24 cellular contexts compared by ENCODE assay signal in the genomic region with DNA sequence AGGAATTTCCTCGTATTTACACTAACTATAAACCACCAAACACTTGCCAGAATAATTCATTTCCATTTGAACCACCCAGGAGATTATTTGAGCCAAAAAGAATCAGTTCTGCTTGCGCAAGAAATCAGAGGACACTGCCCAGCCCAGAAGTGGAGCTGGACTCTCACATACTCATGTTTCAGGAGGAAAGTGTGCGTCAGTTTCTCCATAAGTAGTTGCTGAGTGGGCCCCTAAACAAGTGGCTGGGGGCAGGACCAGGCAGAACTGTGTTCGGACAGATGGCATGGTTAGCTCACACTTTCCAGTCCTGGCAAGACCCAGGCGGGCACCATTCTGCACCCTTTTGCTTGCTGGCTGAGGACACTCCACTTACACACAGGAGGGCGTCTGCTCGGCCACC. TPM values are rescaled to one million over a fixed set of nuclear protein-coding genes. Genes with fewer than 3 reads are reported as not detected.
A peak's percentile ranks its signal among the peaks of the same experiment; 100 is the strongest.
DNase-seq lines count a peak whose midpoint lies in the region; ATAC-seq and TF ChIP-seq lines count a peak whose summit lies in the region.
"Had no signal": no experiment of that assay in that cellular context is flagged by ENCODE, and none has a peak within 500 bp of the region (broad histone marks: within the 10 kb centered on the region; RNA-seq: fewer than 3 reads in every experiment).

No MANE protein-coding gene starts in this region.

- no peaks in the 10 kb centered on the region for H3K9me3 Mint-ChIP-seq in activated CD4-positive, alpha-beta T cell treated with anti-CD3 and anti-CD28 coated beads for 36 hours (ENCODE audit: low read depth)
- H3K9me3 Mint-ChIP-seq: activated naive CD8-positive, alpha-beta T cell treated with anti-CD3 and anti-CD28 coated beads for 36 hours had no signal

- H3K4me1 Mint-ChIP-seq in activated CD4-positive, alpha-beta T cell treated with anti-CD3 and anti-CD28 coated beads for 36 hours: no peaks in the 10 kb centered on the region
- H3K4me1 Mint-ChIP-seq: activated naive CD8-positive, alpha-beta T cell treated with anti-CD3 and anti-CD28 coated beads for 36 hours had no signal

- H3K27ac ChIP-seq in muscle layer of colon (ENCODE audit: low read depth, low read length) (peak overlapping the region; percentile 38), transverse colon (peak overlapping the region; percentile 16 to 36 (median 30))
- H3K27ac ChIP-seq: breast epithelium, dorsolateral prefrontal cortex, epithelial cell of prostate, parathyroid adenoma, suprapubic skin had no signal

- H3K9me3 ChIP-seq in muscle layer of colon (ENCODE audit: low read length) (no peaks in the 10 kb centered on the region), transverse colon (no peaks in the 10 kb centered on the region)
- H3K9me3 ChIP-seq: breast epithelium, suprapubic skin had no signal

- POLR2A ChIA-PET in activated CD4-positive, alpha-beta T cell treated with anti-CD3 and anti-CD28 coated beads for 36 hours (lab: Charles Lee): no interaction called here

- TF ChIP-seq POLR2A in transverse colon (IDR thresholded peaks at IDR 0.05): no peak

- H3K9ac ChIP-seq in muscle layer of colon (ENCODE audit: low read length): no peak overlapping the region
- H3K9ac ChIP-seq: parathyroid adenoma had no signal

- H3K27me3 ChIP-seq in muscle layer of colon (ENCODE audit: control insufficient read depth in 1 of 2, insufficient read depth in 2 of 2, low read length in 2 of 2) (no peaks in the 10 kb centered on the region), transverse colon (no peaks in the 10 kb centered on the region)
- H3K27me3 ChIP-seq: breast epithelium, suprapubic skin had no signal

- CTCF ChIA-PET in activated CD4-positive, alpha-beta T cell treated with anti-CD3 and anti-CD28 coated beads for 36 hours (lab: Charles Lee): no interaction called here

- H3K36me3 ChIP-seq in muscle layer of colon (ENCODE audit: insufficient read depth, low read length) (no peaks in the 10 kb centered on the region), transverse colon (no peaks in the 10 kb centered on the region)
- H3K36me3 ChIP-seq: breast epithelium, suprapubic skin had no signal

- DNase-seq in astrocyte of the cerebellum (ENCODE audit: low read depth): peak; percentile 26
- DNase-seq in fibroblast of mammary gland (ENCODE audit: low read depth): peak; percentile 30
- peak; percentile 8 for DNase-seq in transverse colon
- no peak for DNase-seq in stimulated activated CD4-positive, alpha-beta T cell treated with anti-CD3 and anti-CD28 coated beads, Interleukin-4, amount 100 ng/mL, for 4 hours
- DNase-seq in medulla oblongata (ENCODE audit: extremely low spot score): no peak
- no peak for DNase-seq in activated CD4-positive, alpha-beta T cell treated with anti-CD3 and anti-CD28 coated beads for 36 hours
- DNase-seq: activated CD4-positive, alpha-beta T cell treated with anti-CD3 and anti-CD28 coated beads for 1 hour; activated naive CD8-positive, alpha-beta T cell treated with anti-CD3 and anti-CD28 coated beads for 36 hours; activated T-cell treated with anti-CD3 and anti-CD28 coated beads, Interleukin-2, amount 50 U/mL, for 72 hours; AML-193; dorsolateral prefrontal cortex; naive B cell; NCI-H1105 treated with DMSO at 0.1 percent for 48 hours; NCI-H2107; NCI-H69; SW 1271 had no signal

- H3K4me1 ChIP-seq in muscle layer of colon (ENCODE audit: insufficient read depth, low read length) (peaks cover 24% of the 10 kb centered on the region), transverse colon (peaks cover 0 to 5% (median 3%) of the 10 kb centered on the region in 4 donors)
- H3K4me1 ChIP-seq: parathyroid adenoma had no signal

- H3K36me3 Mint-ChIP-seq in activated CD4-positive, alpha-beta T cell treated with anti-CD3 and anti-CD28 coated beads for 36 hours (ENCODE audit: low read depth): no peaks in the 10 kb centered on the region
- H3K36me3 Mint-ChIP-seq: activated naive CD8-positive, alpha-beta T cell treated with anti-CD3 and anti-CD28 coated beads for 36 hours; naive B cell had no signal

- WGBS in transverse colon (ENCODE audit: low coverage in 1 of 2), 2 donors: 58 to 59% methylated on average over 2 to 7 of the region's 7 CpGs

- H3K4me3 ChIP-seq in astrocyte of the cerebellum (ENCODE audit: low read depth, low read length) (no peak overlapping the region), fibroblast of mammary gland (ENCODE audit: control insufficient read depth, low read depth, low read length) (no peak overlapping the region), muscle layer of colon (ENCODE audit: low read depth in 1 of 2, low read length in 2 of 2) (no peak overlapping the region), transverse colon (no peak overlapping the region)
- H3K4me3 ChIP-seq: breast epithelium, dorsolateral prefrontal cortex, smooth muscle cell, suprapubic skin had no signal

- TF ChIP-seq EP300 in transverse colon (IDR thresholded peaks at IDR 0.05; ENCODE audit: low read depth): no peak

- intact Hi-C loops in transverse colon (cut with DNase I; ENCODE audit: low total_unique reads): no loop called here
- intact Hi-C loops in activated CD4-positive, alpha-beta T cell treated with anti-CD3 and anti-CD28 coated beads for 36 hours (cut with DNase I, micrococcal nuclease): no loop called here

- peaks cover 5% of the 10 kb centered on the region for H3K27me3 Mint-ChIP-seq in activated CD4-positive, alpha-beta T cell treated with anti-CD3 and anti-CD28 coated beads for 36 hours

- no peak overlapping the region for H3K27ac Mint-ChIP-seq in activated CD4-positive, alpha-beta T cell treated with anti-CD3 and anti-CD28 coated beads for 36 hours
- H3K27ac Mint-ChIP-seq: activated naive CD8-positive, alpha-beta T cell treated with anti-CD3 and anti-CD28 coated beads for 36 hours; activated T-cell treated with anti-CD3 and anti-CD28 coated beads, Interleukin-2, amount 50 U/mL, for 72 hours; naive B cell had no signal

- ATAC-seq in activated CD4-positive, alpha-beta T cell treated with anti-CD3 and anti-CD28 coated beads for 36 hours: no peak
- ATAC-seq: activated T-cell treated with anti-CD3 and anti-CD28 coated beads, Interleukin-2, amount 50 U/mL, for 72 hours; Right ventricle myocardium inferior had no signal

- in situ Hi-C loops in astrocyte of the cerebellum (cut with HindIII; ENCODE audit: low sequenced_read_pairs): no loop called here
- in situ Hi-C loops in transverse colon (cut with MboI; ENCODE audit: low pct_ligation_motif_present in 1 of 4, low pct_unique_long_range_greater_than_20kb in 1 of 4, low sequenced_read_pairs in 3 of 4): no loop called here

- H3K4me3 Mint-ChIP-seq in activated CD4-positive, alpha-beta T cell treated with anti-CD3 and anti-CD28 coated beads for 36 hours: no peak overlapping the region
- H3K4me3 Mint-ChIP-seq: activated naive CD8-positive, alpha-beta T cell treated with anti-CD3 and anti-CD28 coated beads for 36 hours; activated T-cell treated with anti-CD3 and anti-CD28 coated beads, Interleukin-2, amount 50 U/mL, for 72 hours; naive B cell had no signal

- TF ChIP-seq CTCF in astrocyte of the cerebellum (IDR thresholded peaks at IDR 0.05; ENCODE audit: low read depth, low read length, missing control alignments) (no peak), fibroblast of mammary gland (conservative IDR thresholded peaks at IDR 0.05; ENCODE audit: control insufficient read depth, insufficient read depth, low read depth, low read length) (no peak), transverse colon (IDR thresholded peaks at IDR 0.05) (no peak)

RNA-seq across cellular contexts. Expression of gene BTC, which starts 38.8 kb away (rescaled TPM):
- 10 to 100 TPM in 1 of 4 donors, 1 to 10 TPM in 3; 7.0 to 11.9 (median 7.7) TPM for total RNA-seq in transverse colon
- total RNA-seq in activated CD4-positive, alpha-beta T cell treated with anti-CD3 and anti-CD28 coated beads for 36 hours: not detected
- total RNA-seq: activated CD8-positive, alpha-beta memory T cell treated with anti-CD3 and anti-CD28 coated beads for 36 hours; activated naive CD8-positive, alpha-beta T cell treated with anti-CD3 and anti-CD28 coated beads for 36 hours; activated T-cell treated with anti-CD3 and anti-CD28 coated beads, Interleukin-2, amount 50 U/mL, for 72 hours had no signal

Comparison
In these comparisons a context has a peak if more than half of its experiments do, and no peak if none do; other contexts are left out.
1. DNase-seq: peak in astrocyte of the cerebellum (single experiment), fibroblast of mammary gland (single experiment) and transverse colon (single experiment); none in stimulated activated CD4-positive, alpha-beta T cell treated with anti-CD3 and anti-CD28 coated beads, Interleukin-4, amount 100 ng/mL, for 4 hours (0 of 2), medulla oblongata (single experiment) and activated CD4-positive, alpha-beta T cell treated with anti-CD3 and anti-CD28 coated beads for 36 hours (single experiment).
2. RNA of gene BTC, which starts 38.8 kb away (total RNA-seq): 7.0 to 11.9 TPM in transverse colon; not detected in activated CD4-positive, alpha-beta T cell treated with anti-CD3 and anti-CD28 coated beads for 36 hours; every median in the first group is over 4 times any median in the second.